Comparison of ENCODE assay signal across 8 cellular contexts in the genomic region with DNA sequence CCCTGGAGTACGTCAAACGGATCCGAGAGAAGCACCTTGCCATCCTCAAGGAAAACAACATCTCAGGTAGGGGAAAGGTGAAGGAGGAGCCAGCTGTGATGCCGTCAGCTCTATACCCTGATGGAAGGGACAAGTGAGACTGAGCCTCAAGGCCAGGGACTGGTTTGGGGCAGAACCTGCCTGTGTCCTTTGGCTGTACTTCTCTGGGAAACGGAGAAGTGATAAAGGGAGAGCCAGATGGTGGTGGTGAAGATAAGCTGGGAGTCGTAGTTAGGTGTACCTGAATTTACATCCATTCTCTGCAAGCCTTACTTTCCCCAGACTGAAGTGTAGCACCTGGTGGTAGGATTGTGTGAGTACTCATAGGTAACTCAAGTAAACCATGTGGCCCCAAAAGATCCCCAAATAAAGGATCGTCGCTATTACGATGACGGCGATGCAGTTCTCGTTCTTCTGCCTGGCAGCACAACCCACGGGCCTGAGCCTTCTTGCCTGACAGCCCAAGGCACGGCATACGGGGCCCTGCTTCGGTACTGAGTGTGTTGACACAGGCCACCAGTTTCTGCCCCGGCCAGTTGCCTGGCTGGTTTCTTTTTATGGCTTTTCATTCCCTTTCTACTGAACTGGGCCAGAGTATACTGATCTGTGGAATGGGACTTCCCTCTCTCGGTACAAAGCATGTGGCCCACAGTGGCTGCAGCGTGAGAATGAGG. TPM values are rescaled to one million over a fixed set of nuclear protein-coding genes. Genes with fewer than 3 reads are reported as not detected.
DNase-seq lines count a peak whose midpoint lies in the region; FAIRE-seq and TF ChIP-seq lines count a peak whose summit lies in the region.
"Had no signal": no experiment of that assay in that cellular context is flagged by ENCODE, and none has a peak within 500 bp of the region (broad histone marks: within the 10 kb centered on the region; RNA-seq: fewer than 3 reads in every experiment).

No MANE protein-coding gene starts in this region.

- no peak for DNase-seq in activated naive CD4-positive, alpha-beta T cell (lab: John Stamatoyannopoulos, UW)
- no peak for DNase-seq in endodermal cell
- no peak for DNase-seq in suprapubic skin (ENCODE audit: low spot score in 2 of 2)
- DNase-seq in BE2C: no peak
- DNase-seq in kidney: no peak
- DNase-seq: islet precursor cell, NCI-H1048 had no signal

- H3K9me3 Mint-ChIP-seq in activated naive CD4-positive, alpha-beta T cell treated with anti-CD3 and anti-CD28 coated beads, Interleukin-2, amount 50 U/mL, for 24 hours: no peaks in the 10 kb centered on the region
- no peaks in the 10 kb centered on the region for H3K9me3 Mint-ChIP-seq in endodermal cell

- no peak overlapping the region for H3K4me3 ChIP-seq in endodermal cell (ENCODE audit: low read length)
- H3K4me3 ChIP-seq in suprapubic skin: no peak overlapping the region
- H3K4me3 ChIP-seq in BE2C (ENCODE audit: low read depth, low read length): no peak overlapping the region
- no peak overlapping the region for H3K4me3 ChIP-seq in kidney (ENCODE audit: low read length in 2 of 2)

- peaks cover 19% of the 10 kb centered on the region for H3K4me1 Mint-ChIP-seq in activated naive CD4-positive, alpha-beta T cell treated with anti-CD3 and anti-CD28 coated beads, Interleukin-2, amount 50 U/mL, for 24 hours
- H3K4me1 Mint-ChIP-seq in endodermal cell: no peaks in the 10 kb centered on the region

- H3K4me3 Mint-ChIP-seq in activated naive CD4-positive, alpha-beta T cell treated with anti-CD3 and anti-CD28 coated beads, Interleukin-2, amount 50 U/mL, for 24 hours: no peak overlapping the region
- no peak overlapping the region for H3K4me3 Mint-ChIP-seq in endodermal cell

- no peak overlapping the region for H3K9ac ChIP-seq in endodermal cell (ENCODE audit: extremely low read depth, low read length, poor library complexity, severe bottlenecking)
- no peak overlapping the region for H3K9ac ChIP-seq in kidney (ENCODE audit: low read length in 2 of 2)

- TF ChIP-seq CTCF in endodermal cell (conservative IDR thresholded peaks at IDR 0.05): peak; percentile 39
- TF ChIP-seq CTCF in suprapubic skin (IDR thresholded peaks at IDR 0.05): no peak
- TF ChIP-seq CTCF in BE2C (IDR thresholded peaks at IDR 0.05; ENCODE audit: low read depth, low read length): no peak
- no peak for TF ChIP-seq CTCF in kidney (IDR thresholded peaks at IDR 0.05; ENCODE audit: borderline replicate concordance, extremely low read depth, insufficient read depth)

- H3K9me3 ChIP-seq in endodermal cell (ENCODE audit: control insufficient read depth, low read length) (no peaks in the 10 kb centered on the region), suprapubic skin (no peaks in the 10 kb centered on the region), BE2C (no peaks in the 10 kb centered on the region), kidney (ENCODE audit: control insufficient read depth in 1 of 2, low read length in 2 of 2) (no peaks in the 10 kb centered on the region)

- TF ChIP-seq POLR2A in suprapubic skin (IDR thresholded peaks at IDR 0.05): no peak

- FAIRE-seq in kidney (lab: Jason Lieb, UNC): no peak

- H3K27ac Mint-ChIP-seq in activated naive CD4-positive, alpha-beta T cell treated with anti-CD3 and anti-CD28 coated beads, Interleukin-2, amount 50 U/mL, for 24 hours: peak overlapping the region; percentile 59
- H3K27ac Mint-ChIP-seq in endodermal cell: no peak overlapping the region

- TF ChIP-seq EP300 in suprapubic skin (IDR thresholded peaks at IDR 0.05): no peak

- H3K27me3 ChIP-seq in endodermal cell (ENCODE audit: control insufficient read depth, insufficient read depth, low read length, poor library complexity, severe bottlenecking): no peaks in the 10 kb centered on the region
- no peaks in the 10 kb centered on the region for H3K27me3 ChIP-seq in suprapubic skin
- no peaks in the 10 kb centered on the region for H3K27me3 ChIP-seq in BE2C

- intact Hi-C loops in kidney (cut with DNase I): loop anchor here (10.0 kb wide), 1 partner anchor 140 kb away; no protein-coding TSS in a partner anchor

- WGBS in endodermal cell (ENCODE audit: insufficient coverage in 1 of 2, insufficient read length in 1 of 2), 2 experiments: 90 to 95% methylated on average over 13 to 19 of the region's 19 CpGs
- WGBS in suprapubic skin: 80% methylated on average over 19 of the region's 19 CpGs

- H3K4me1 ChIP-seq in endodermal cell (ENCODE audit: control insufficient read depth, insufficient read depth, low read length) (no peaks in the 10 kb centered on the region), suprapubic skin (peaks cover 32% of the 10 kb centered on the region), BE2C (no peaks in the 10 kb centered on the region), kidney (ENCODE audit: control insufficient read depth in 1 of 2, insufficient read depth in 1 of 2, low read depth in 1 of 2, low read length in 2 of 2) (no peaks in the 10 kb centered on the region)

- H3K36me3 ChIP-seq in endodermal cell (ENCODE audit: control insufficient read depth, insufficient read depth, low read length) (peaks cover 62% of the 10 kb centered on the region), suprapubic skin (peaks cover 97% of the 10 kb centered on the region), BE2C (peaks cover 85% of the 10 kb centered on the region), kidney (ENCODE audit: control insufficient read depth in 1 of 2, insufficient read depth in 2 of 2, low read length in 2 of 2) (peaks cover 49 to 72% of the 10 kb centered on the region in 2 donors)

- H3K27ac ChIP-seq in endodermal cell (ENCODE audit: low read depth, low read length) (no peak overlapping the region), suprapubic skin (peak overlapping the region; percentile 81), kidney (ENCODE audit: low read depth in 2 of 2, low read length in 2 of 2) (no peak overlapping the region)

- H3K36me3 Mint-ChIP-seq in activated naive CD4-positive, alpha-beta T cell treated with anti-CD3 and anti-CD28 coated beads, Interleukin-2, amount 50 U/mL, for 24 hours: peaks cover 7% of the 10 kb centered on the region
- H3K36me3 Mint-ChIP-seq in endodermal cell (ENCODE audit: low read depth): peaks cover 50% of the 10 kb centered on the region

- H3K27me3 Mint-ChIP-seq in activated naive CD4-positive, alpha-beta T cell treated with anti-CD3 and anti-CD28 coated beads, Interleukin-2, amount 50 U/mL, for 24 hours: no peaks in the 10 kb centered on the region
- H3K27me3 Mint-ChIP-seq in endodermal cell (ENCODE audit: insufficient read depth): no peaks in the 10 kb centered on the region

RNA-seq across cellular contexts. Expression of a gene that starts 10.6 kb away (rescaled TPM):
- total RNA-seq in endodermal cell (10 to 100 TPM; 22.0 to 34.5 TPM), suprapubic skin (10 to 100 TPM; 37.2 to 70.3 (median 42.4) TPM), kidney (43.1 TPM)
- 40.7 TPM for polyA plus RNA-seq in endodermal cell (2013, experiment 1 of 2)
- polyA plus RNA-seq in endodermal cell (2013, experiment 2 of 2): 37.1 TPM
- 70.7 TPM for polyA plus RNA-seq in BE2C (2012; ENCODE audit: insufficient read depth, insufficient read length, low read depth)
- 27.4 TPM for polyA plus RNA-seq in kidney (ENCODE audit: insufficient read depth, low read depth, low replicate concordance)

RNA-seq across cellular contexts. Expression of a gene that starts 26.9 kb away (rescaled TPM):
- total RNA-seq in endodermal cell: 10 to 100 TPM; 18.3 to 21.0 TPM
- 14.5 TPM for polyA plus RNA-seq in endodermal cell (2013, experiment 1 of 2)
- 12.8 TPM for polyA plus RNA-seq in endodermal cell (2013, experiment 2 of 2)
- total RNA-seq in suprapubic skin: 10 to 100 TPM; 25.8 to 62.6 (median 35.1) TPM
- polyA plus RNA-seq in BE2C (2012; ENCODE audit: insufficient read depth, insufficient read length, low read depth): 23.4 TPM
- 22.3 TPM for total RNA-seq in kidney
- polyA plus RNA-seq in kidney (ENCODE audit: insufficient read depth, low read depth, low replicate concordance): 5.7 TPM

RNA-seq across cellular contexts. Expression of a gene that starts 33.2 kb away (rescaled TPM):
- total RNA-seq in endodermal cell: 100 to 1,000 TPM in 1 of 2 donors, 10 to 100 TPM in 1; 92.1 to 123 TPM
- 92.8 TPM for polyA plus RNA-seq in endodermal cell (2013, experiment 1 of 2)
- polyA plus RNA-seq in endodermal cell (2013, experiment 2 of 2): 82.3 TPM
- 100 to 1,000 TPM in 1 of 4 donors, 10 to 100 TPM in 3; 49.2 to 138 (median 70.4) TPM for total RNA-seq in suprapubic skin
- polyA plus RNA-seq in BE2C (2012; ENCODE audit: insufficient read depth, insufficient read length, low read depth): 81.3 TPM
- 345 TPM for total RNA-seq in kidney
- 790 TPM for polyA plus RNA-seq in kidney (ENCODE audit: insufficient read depth, low read depth, low replicate concordance)

RNA-seq across cellular contexts. Expression of a gene that starts 54.0 kb away (rescaled TPM):
- total RNA-seq in endodermal cell (10 to 100 TPM; 70.7 to 84.8 TPM), suprapubic skin (100 to 1,000 TPM in 3 of 4 donors, 10 to 100 TPM in 1; 95.5 to 133 (median 120) TPM), kidney (180 TPM)
- polyA plus RNA-seq in endodermal cell (2013, experiment 1 of 2): 38.6 TPM
- polyA plus RNA-seq in endodermal cell (2013, experiment 2 of 2): 34.6 TPM
- 46.0 TPM for polyA plus RNA-seq in BE2C (2012; ENCODE audit: insufficient read depth, insufficient read length, low read depth)
- 408 TPM for polyA plus RNA-seq in kidney (ENCODE audit: insufficient read depth, low read depth, low replicate concordance)

RNA-seq across cellular contexts. Expression of a gene that starts 54.1 kb away (rescaled TPM):
- total RNA-seq in endodermal cell: 1 to 10 TPM; 4.4 to 6.4 TPM
- polyA plus RNA-seq in endodermal cell (2013, experiment 1 of 2): 1.5 TPM
- polyA plus RNA-seq in endodermal cell (2013, experiment 2 of 2): 1.9 TPM
- total RNA-seq in suprapubic skin: 10 to 100 TPM in 1 of 4 donors, 1 to 10 TPM in 3; 4.2 to 11.5 (median 5.7) TPM
- 4.1 TPM for polyA plus RNA-seq in BE2C (2012; ENCODE audit: insufficient read depth, insufficient read length, low read depth)
- total RNA-seq in kidney: 27.5 TPM
- polyA plus RNA-seq in kidney (ENCODE audit: insufficient read depth, low read depth, low replicate concordance): 37.3 TPM
